In genomic region chr21:45254557-45254930, GRCh38 we compare ENCODE assay signal across 15 cellular contexts.
"Had no signal": no experiment of that assay in that cellular context is flagged by ENCODE, and none has a peak within 500 bp of the region (broad histone marks: within the 10 kb centered on the region; RNA-seq: fewer than 3 reads in every experiment).

No MANE protein-coding gene starts in this region.

- ATAC-seq: activated naive CD8-positive, alpha-beta T cell treated with anti-CD3 and anti-CD28 coated beads, Interleukin-2, amount 50 U/mL, for 24 hours; activated T-cell treated with anti-CD3 and anti-CD28 coated beads, Interleukin-2, amount 50 U/mL, for 4 hours; sciatic nerve; stimulated activated naive CD8-positive, alpha-beta T cell treated with anti-CD3 and anti-CD28 coated beads, Interleukin-15, Interleukin-2, amounts not matched to agents 100 U/mL and 50 U/mL, for 24 hours had no signal

- H3K36me3 ChIP-seq: neutrophil, prostate gland, suprapubic skin had no signal

- H3K9me3 Mint-ChIP-seq: activated naive CD8-positive, alpha-beta T cell treated with anti-CD3 and anti-CD28 coated beads, Interleukin-2, amount 50 U/mL, for 24 hours; activated T-cell treated with anti-CD3 and anti-CD28 coated beads, Interleukin-2, amount 50 U/mL, for 4 hours; type B pancreatic cell had no signal

- DNase-seq: activated CD4-positive, alpha-beta T cell treated with anti-CD3 and anti-CD28 coated beads, Interleukin-2, amount 50 U/mL, for 4 hours; activated gamma-delta T cell; activated naive CD8-positive, alpha-beta T cell treated with anti-CD3 and anti-CD28 coated beads, Interleukin-2, amount 50 U/mL, for 24 hours; activated T-cell treated with anti-CD3 and anti-CD28 coated beads, Interleukin-2, amount 50 U/mL, for 4 hours; midbrain; stimulated activated CD4-positive, alpha-beta T cell treated with anti-CD3 and anti-CD28 coated beads, Interleukin-12 subunit alpha, Interleukin-12 subunit beta, amount 100 ng/mL, for 4 hours; stimulated activated naive CD8-positive, alpha-beta T cell treated with anti-CD3 and anti-CD28 coated beads, Interleukin-15, Interleukin-2, amounts not matched to agents 100 U/mL and 50 U/mL, for 24 hours had no signal

- H3K4me3 ChIP-seq: hepatocyte, prostate gland had no signal

- H3K9me3 ChIP-seq: neutrophil, prostate gland, SK-N-SH, suprapubic skin had no signal

- H3K27ac ChIP-seq: epithelial cell of prostate, hepatocyte, neutrophil, prostate gland, suprapubic skin had no signal

- H3K4me1 ChIP-seq: prostate gland had no signal

- H3K4me3 Mint-ChIP-seq: activated naive CD8-positive, alpha-beta T cell treated with anti-CD3 and anti-CD28 coated beads, Interleukin-2, amount 50 U/mL, for 24 hours; activated T-cell treated with anti-CD3 and anti-CD28 coated beads, Interleukin-2, amount 50 U/mL, for 4 hours; type B pancreatic cell had no signal

- H3K27ac Mint-ChIP-seq: activated naive CD8-positive, alpha-beta T cell treated with anti-CD3 and anti-CD28 coated beads, Interleukin-2, amount 50 U/mL, for 24 hours; type B pancreatic cell had no signal

- H3K27me3 ChIP-seq: hepatocyte had no signal

- H3K36me3 Mint-ChIP-seq: type B pancreatic cell had no signal
